Comparison of ENCODE assay signal across 8 cellular contexts in genomic region chrX:132489256-132490085, GRCh38. TPM values are rescaled to one million over a fixed set of nuclear protein-coding genes. Genes with fewer than 3 reads are reported as not detected.
DNase-seq lines count a peak whose midpoint lies in the region; ATAC-seq, FAIRE-seq and TF ChIP-seq lines count a peak whose summit lies in the region.

No MANE protein-coding gene starts in this region.

- peaks cover 12% of the 10 kb centered on the region for H3K27me3 ChIP-seq in AG04450 (ENCODE audit: control insufficient read depth, insufficient read depth, low read length)
- H3K27me3 ChIP-seq in endothelial cell of umbilical vein (ENCODE audit: control insufficient read depth in 2 of 2, insufficient read depth in 2 of 2, low read length in 2 of 2): peaks cover 0 to 7% of the 10 kb centered on the region in 2 experiments

- H3K4me3 ChIP-seq in AG04450 (ENCODE audit: low read depth, low read length): peak overlapping the region; percentile 61
- peak overlapping the region; percentile 53 to 81 (median 55) for H3K4me3 ChIP-seq in endothelial cell of umbilical vein (replicated peaks in 1 of 3; ENCODE audit: insufficient read depth in 1 of 3, low read depth in 1 of 3, low read length in 3 of 3)
- peak overlapping the region; percentile 48 for H3K4me3 ChIP-seq in mesodermal cell (ENCODE audit: extremely low read depth, insufficient read depth, low read length, poor library complexity, severe bottlenecking)

- no peak for TF ChIP-seq POLR2A in endothelial cell of umbilical vein (IDR thresholded peaks at IDR 0.05; ENCODE audit: low read depth, low read length)

- peak overlapping the region; percentile 79 for H2AFZ ChIP-seq in endothelial cell of umbilical vein (ENCODE audit: low read depth, low read length)

- no peaks in the 10 kb centered on the region for H3K27me3 Mint-ChIP-seq in activated CD8-positive, alpha-beta T cell treated with anti-CD3 and anti-CD28 coated beads, Interleukin-2, amount 10 ng/mL, durations not matched to agents 7 days and 5 days (ENCODE audit: low read depth)
- peaks cover 0 to 7% of the 10 kb centered on the region in 2 donors for H3K27me3 Mint-ChIP-seq in stimulated activated naive B cell treated with anti-CD40 and anti-IgM and Interleukin-4, amounts not matched to agents 10 μg/mL and 1 μg/mL and 100 μg/mL, for 72 hours

- BruUV-seq in endothelial cell of umbilical vein (replicated peaks; lab: Mats Ljungman, UMichigan): no TSS peak

- H3K4me3 Mint-ChIP-seq in activated CD8-positive, alpha-beta T cell treated with anti-CD3 and anti-CD28 coated beads, Interleukin-2, amount 10 ng/mL, durations not matched to agents 7 days and 5 days: peak overlapping the region; percentile 96
- peak overlapping the region; percentile 94 to 96 for H3K4me3 Mint-ChIP-seq in stimulated activated naive B cell treated with anti-CD40 and anti-IgM and Interleukin-4, amounts not matched to agents 10 μg/mL and 1 μg/mL and 100 μg/mL, for 72 hours

- no peaks in the 10 kb centered on the region for H3K79me2 ChIP-seq in endothelial cell of umbilical vein (ENCODE audit: control insufficient read depth, insufficient read depth, low read length)

- H3K4me1 ChIP-seq in endothelial cell of umbilical vein (ENCODE audit: control insufficient read depth, extremely low read depth, insufficient read depth, low read length) (peaks cover 3% of the 10 kb centered on the region), mesodermal cell (ENCODE audit: control insufficient read depth, insufficient read depth, low read length, poor library complexity, severe bottlenecking) (no peaks in the 10 kb centered on the region)

- peak overlapping the region; percentile 97 for H3K27ac Mint-ChIP-seq in activated CD8-positive, alpha-beta T cell treated with anti-CD3 and anti-CD28 coated beads, Interleukin-2, amount 10 ng/mL, durations not matched to agents 7 days and 5 days
- peak overlapping the region; percentile 97 for H3K27ac Mint-ChIP-seq in stimulated activated naive B cell treated with anti-CD40 and anti-IgM and Interleukin-4, amounts not matched to agents 10 μg/mL and 1 μg/mL and 100 μg/mL, for 72 hours

- no peak for TF ChIP-seq CTCF in AG04450 (IDR thresholded peaks at IDR 0.05; ENCODE audit: low read depth, low read length)
- TF ChIP-seq CTCF in endothelial cell of umbilical vein (IDR thresholded peaks at IDR 0.05; ENCODE audit: extremely low read depth in 1 of 2, insufficient read depth in 1 of 2, low read depth in 1 of 2, low read length in 2 of 2): no peak

- peaks cover 46% of the 10 kb centered on the region for H3K4me1 Mint-ChIP-seq in activated CD8-positive, alpha-beta T cell treated with anti-CD3 and anti-CD28 coated beads, Interleukin-2, amount 10 ng/mL, durations not matched to agents 7 days and 5 days (ENCODE audit: low read depth)
- peaks cover 15 to 36% of the 10 kb centered on the region in 2 donors for H3K4me1 Mint-ChIP-seq in stimulated activated naive B cell treated with anti-CD40 and anti-IgM and Interleukin-4, amounts not matched to agents 10 μg/mL and 1 μg/mL and 100 μg/mL, for 72 hours

- H3K36me3 ChIP-seq in endothelial cell of umbilical vein (ENCODE audit: control insufficient read depth in 2 of 2, extremely low read depth in 1 of 2, insufficient read depth in 2 of 2, low read length in 2 of 2) (no peaks in the 10 kb centered on the region), mesodermal cell (ENCODE audit: control insufficient read depth, insufficient read depth, low read length) (no peaks in the 10 kb centered on the region)

- intact Hi-C loops in endothelial cell of umbilical vein (cut with micrococcal nuclease): loop anchor here (1.0 to 10.0 kb wide), 5 partner anchors 9 to 655 kb away; no protein-coding TSS in a partner anchor

- peak overlapping the region; percentile 77 for H3K9ac ChIP-seq in endothelial cell of umbilical vein (replicated peaks; ENCODE audit: extremely low read depth, insufficient read depth, low read length)

- CTCF ChIA-PET in AG04450 (lab: Charles Lee) (no interaction called here), endothelial cell of umbilical vein (lab: Charles Lee) (no interaction called here)
- CTCF ChIA-PET in activated CD8-positive, alpha-beta T cell treated with anti-CD3 and anti-CD28 coated beads, Interleukin-2, amount 10 ng/mL, durations not matched to agents 7 days and 5 days (lab: Charles Lee): interaction anchor here (2.0 kb wide), 1 partner anchor 124 kb away, joined by 13 read pairs; no protein-coding TSS in a partner anchor

- no peak overlapping the region for H3K27ac ChIP-seq in AG04450 (ENCODE audit: low read depth, low read length)
- peak overlapping the region; percentile 50 for H3K27ac ChIP-seq in endothelial cell of umbilical vein (ENCODE audit: insufficient read depth, low read depth, low read length)
- H3K27ac ChIP-seq in mesodermal cell (ENCODE audit: low read depth, low read length, severe bottlenecking): no peak overlapping the region

- H3K9me3 ChIP-seq in AG04450 (ENCODE audit: control insufficient read depth, insufficient read depth, low read length): no peaks in the 10 kb centered on the region
- H3K9me3 ChIP-seq in endothelial cell of umbilical vein (replicated peaks; ENCODE audit: control insufficient read depth, insufficient read depth, low read length): no peaks in the 10 kb centered on the region
- H3K9me3 ChIP-seq in mesodermal cell (ENCODE audit: control insufficient read depth, low read length): no peaks in the 10 kb centered on the region

- H3K4me2 ChIP-seq in endothelial cell of umbilical vein (ENCODE audit: insufficient read depth, low read length): peak overlapping the region; percentile 87

- FAIRE-seq in endothelial cell of umbilical vein (lab: Jason Lieb, UNC): no peak

- 0% methylated on average over 13 to 14 of the region's 106 CpGs for WGBS in mesodermal cell (ENCODE audit: insufficient coverage in 2 of 2), 2 experiments

- H3K9me3 Mint-ChIP-seq in activated CD8-positive, alpha-beta T cell treated with anti-CD3 and anti-CD28 coated beads, Interleukin-2, amount 10 ng/mL, durations not matched to agents 7 days and 5 days (ENCODE audit: insufficient read depth): no peaks in the 10 kb centered on the region
- H3K9me3 Mint-ChIP-seq in stimulated activated naive B cell treated with anti-CD40 and anti-IgM and Interleukin-4, amounts not matched to agents 10 μg/mL and 1 μg/mL and 100 μg/mL, for 72 hours: no peaks in the 10 kb centered on the region

- no peaks in the 10 kb centered on the region for H3K9me1 ChIP-seq in endothelial cell of umbilical vein (replicated peaks; ENCODE audit: control insufficient read depth, extremely low read depth, insufficient read depth, low read length)

- POLR2A ChIA-PET in AG04450 (lab: Yijun Ruan, JAX) (no interaction called here), endothelial cell of umbilical vein (lab: Charles Lee) (no interaction called here)
- POLR2A ChIA-PET in activated CD8-positive, alpha-beta T cell treated with anti-CD3 and anti-CD28 coated beads, Interleukin-2, amount 10 ng/mL, durations not matched to agents 7 days and 5 days (lab: Charles Lee): interaction anchor here (0.6 to 2.0 kb wide), 4 partner anchors 8 to 270 kb away, joined by 3 to 11 read pairs (median 6); partner anchors contain the start of gene RAP2C

- peaks cover 4% of the 10 kb centered on the region for H3K36me3 Mint-ChIP-seq in activated CD8-positive, alpha-beta T cell treated with anti-CD3 and anti-CD28 coated beads, Interleukin-2, amount 10 ng/mL, durations not matched to agents 7 days and 5 days (ENCODE audit: low read depth)
- H3K36me3 Mint-ChIP-seq in stimulated activated naive B cell treated with anti-CD40 and anti-IgM and Interleukin-4, amounts not matched to agents 10 μg/mL and 1 μg/mL and 100 μg/mL, for 72 hours: no peaks in the 10 kb centered on the region

- dilution Hi-C loops in endothelial cell of umbilical vein (cut with MboI; ENCODE audit: extremely low pct_ligation_motif_present, low sequenced_read_pairs): no loop called here

- no peaks in the 10 kb centered on the region for H4K20me1 ChIP-seq in endothelial cell of umbilical vein (replicated peaks; ENCODE audit: control insufficient read depth, extremely low read depth, insufficient read depth, low read length)

- no peak for DNase-seq in AG04450 (ENCODE audit: low read depth, low spot score)
- DNase-seq in NCI-H226: peak; percentile 4
- DNase-seq in activated CD8-positive, alpha-beta T cell treated with anti-CD3 and anti-CD28 coated beads, Interleukin-2, amount 10 ng/mL, durations not matched to agents 7 days and 5 days: peak; percentile 61
- DNase-seq in endothelial cell of umbilical vein (ENCODE audit: low read depth, low spot score): peak; percentile 1
- DNase-seq in stimulated activated naive B cell treated with anti-CD40 and anti-IgM and Interleukin-4, amounts not matched to agents 10 μg/mL and 1 μg/mL and 100 μg/mL, for 72 hours: peak; percentile 59

- ATAC-seq in GM18867 (IDR thresholded peaks at IDR 0.05; ENCODE audit: unreplicated experiment) (peak; percentile 68), HG03060 (IDR thresholded peaks at IDR 0.05; ENCODE audit: low read depth, unreplicated experiment) (peak; percentile 21)
- peak; percentile 74 for ATAC-seq in activated CD8-positive, alpha-beta T cell treated with anti-CD3 and anti-CD28 coated beads, Interleukin-2, amount 10 ng/mL, durations not matched to agents 7 days and 5 days
- peak; percentile 66 to 76 for ATAC-seq in stimulated activated naive B cell treated with anti-CD40 and anti-IgM and Interleukin-4, amounts not matched to agents 10 μg/mL and 1 μg/mL and 100 μg/mL, for 72 hours (replicated peaks)

TF ChIP-seq in endothelial cell of umbilical vein, 7 proteins besides CTCF, POLR2A, EP300 and RAD21 (continues in another document):
- TF ChIP-seq FOS (IDR thresholded peaks at IDR 0.05; ENCODE audit: borderline replicate concordance, insufficient read depth, low read length) (no peak), JUN (IDR thresholded peaks at IDR 0.05; ENCODE audit: borderline replicate concordance, insufficient read depth, insufficient read length, low read depth) (no peak), MYC (IDR thresholded peaks at IDR 0.05; ENCODE audit: low read depth, low read length) (no peak), POLR2AphosphoS5 (IDR thresholded peaks at IDR 0.05; ENCODE audit: insufficient read depth, low read depth, low read length) (no peak)

RNA-seq across cellular contexts. Expression of gene MBNL3, which starts 0.6 kb away (rescaled TPM):
- polyA plus RNA-seq in AG04450 (2011; rRNA removed) (1.1 and 1.2 TPM in 2 replicates), endothelial cell of umbilical vein (1.4 and 1.8 TPM in 2 replicates)
- 2.0 and 3.9 TPM in 2 replicates for polyA minus RNA-seq in AG04450 (2011; rRNA and poly(A)+ RNA removed)
- total RNA-seq in activated CD8-positive, alpha-beta T cell treated with anti-CD3 and anti-CD28 coated beads, Interleukin-2, amount 10 ng/mL, durations not matched to agents 7 days and 5 days: 10 to 100 TPM; 30.0 TPM
- total RNA-seq in endothelial cell of umbilical vein: 4.9 and 5.6 TPM in 2 replicates
- 1.2 and 1.4 TPM in 2 replicates for polyA plus RNA-seq in endothelial cell of umbilical vein (2011; cell fraction: cytosol; rRNA removed)
- 1.8 and 2.0 TPM in 2 replicates for polyA plus RNA-seq in endothelial cell of umbilical vein (2011; cell fraction: nucleus; rRNA removed)
- 0.65 and 0.84 TPM in 2 replicates for polyA plus RNA-seq in endothelial cell of umbilical vein (2012)
- 9.6 and 14.6 TPM in 2 replicates for polyA minus RNA-seq in endothelial cell of umbilical vein
- 96.5 TPM for polyA minus RNA-seq in endothelial cell of umbilical vein (2011; cell fraction: cytosol; rRNA and poly(A)+ RNA removed)
- polyA minus RNA-seq in endothelial cell of umbilical vein (2011; cell fraction: nucleus; rRNA and poly(A)+ RNA removed): 1.9 and 2.0 TPM in 2 replicates
- 3.7 TPM for polyA plus RNA-seq in mesodermal cell (2013, experiment 1 of 2)
- 3.5 TPM for polyA plus RNA-seq in mesodermal cell (2013, experiment 2 of 2)

Comparison
In these comparisons a context has a peak if more than half of its experiments do, and no peak if none do; other contexts are left out.
1. ATAC-seq: peak in every context shown above with its lines; median percentile 74 in activated CD8-positive, alpha-beta T cell treated with anti-CD3 and anti-CD28 coated beads, Interleukin-2, amount 10 ng/mL, durations not matched to agents 7 days and 5 days; 71 in stimulated activated naive B cell treated with anti-CD40 and anti-IgM and Interleukin-4, amounts not matched to agents 10 μg/mL and 1 μg/mL and 100 μg/mL, for 72 hours; 68 in GM18867; 21 in HG03060.